14 cellular contexts compared by ENCODE assay signal in the genomic region with DNA sequence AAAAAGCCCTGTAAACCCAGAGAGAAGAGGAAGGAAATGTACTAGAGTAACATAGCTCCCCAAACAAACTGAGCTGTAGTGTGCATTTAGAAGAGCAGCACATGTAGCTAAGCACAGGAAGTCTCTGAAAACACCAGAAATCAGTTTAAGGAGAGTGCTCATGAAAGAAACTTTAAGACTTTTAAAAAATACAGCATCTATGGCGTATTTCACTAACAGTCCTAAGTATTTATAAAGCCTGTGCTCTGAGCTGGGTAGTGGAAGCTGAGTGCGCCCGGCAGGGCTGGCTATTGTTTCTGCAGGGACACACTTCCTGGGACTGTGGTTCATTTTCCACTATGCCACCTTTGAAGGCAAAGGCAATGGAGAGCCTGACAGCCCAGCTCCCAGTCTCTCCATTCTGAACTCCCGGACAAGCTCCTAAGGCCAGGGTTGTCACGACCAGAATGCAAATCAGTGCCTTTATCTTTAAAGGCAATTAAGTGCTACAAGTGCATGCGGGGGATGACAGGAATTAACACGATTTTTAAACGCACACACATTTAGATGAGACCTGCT. TPM values are rescaled to one million over a fixed set of nuclear protein-coding genes. Genes with fewer than 3 reads are reported as not detected.
DNase-seq lines count a peak whose midpoint lies in the region; ATAC-seq and TF ChIP-seq lines count a peak whose summit lies in the region.
"Had no signal": no experiment of that assay in that cellular context is flagged by ENCODE, and none has a peak within 500 bp of the region (broad histone marks: within the 10 kb centered on the region; RNA-seq: fewer than 3 reads in every experiment).

No MANE protein-coding gene starts in this region.

- H3K27ac Mint-ChIP-seq in endodermal cell, result no peak overlapping the region
- no peak overlapping the region for H3K27ac Mint-ChIP-seq in neural crest cell (ENCODE audit: unreplicated experiment)

- no peak for DNase-seq in SK-N-SH
- DNase-seq in endodermal cell, result peak; percentile 65
- no peak for DNase-seq in neural crest cell (ENCODE audit: low read depth, low spot score)
- DNase-seq in SKM-1 treated with dmso at 0.1 percent for 144 hours (lab: John Stamatoyannopoulos, UW; ENCODE audit: unreplicated experiment), result no peak
- no peak for DNase-seq in GOT3 (lab: John Stamatoyannopoulos, UW)
- DNase-seq: DMS53, mammary epithelial cell, NCI-H1436, NCI-H748 treated with DMSO at 0.1 percent for 48 hours had no signal

- peaks cover 25% of the 10 kb centered on the region for H3K4me1 Mint-ChIP-seq in endodermal cell
- peaks cover 33% of the 10 kb centered on the region for H3K4me1 Mint-ChIP-seq in neural crest cell

- ATAC-seq in SK-N-SH treated with all-trans-retinoic acid at 6 μM for 48 hours (no peak), GM21515 (IDR thresholded peaks at IDR 0.05; ENCODE audit: unreplicated experiment) (no peak)
- ATAC-seq: gastroesophageal sphincter had no signal

- H3K4me3 ChIP-seq in SK-N-SH (ENCODE audit: low read depth in 2 of 2, low read length in 1 of 2), result no peak overlapping the region
- H3K4me3 ChIP-seq in SU-DHL-6 (ENCODE audit: insufficient read depth, low read length, poor library complexity, severe bottlenecking), result no peak overlapping the region
- peak overlapping the region; percentile 8 for H3K4me3 ChIP-seq in endodermal cell (ENCODE audit: low read length)
- H3K4me3 ChIP-seq: coronary artery, gastroesophageal sphincter had no signal

- H3K27ac ChIP-seq in SK-N-SH (ENCODE audit: low read depth in 2 of 2, low read length in 1 of 2) (peak overlapping the region in 1 of 2 experiments; percentile 47; a peak in 2 of 4 replicates), SU-DHL-6 (ENCODE audit: low read depth, low read length) (peak overlapping the region; percentile 97), endodermal cell (ENCODE audit: low read depth, low read length) (peak overlapping the region; percentile 82)
- H3K27ac ChIP-seq: coronary artery, gastroesophageal sphincter had no signal

- POLR2A ChIA-PET in SK-N-SH (lab: Yijun Ruan, JAX), result interaction anchor here (0.7 to 1.2 kb wide), 2 partner anchors 8 to 45 kb away, joined by 3 read pairs; no protein-coding TSS in a partner anchor

- no peaks in the 10 kb centered on the region for H3K36me3 Mint-ChIP-seq in endodermal cell (ENCODE audit: low read depth)
- H3K36me3 Mint-ChIP-seq in neural crest cell (ENCODE audit: low read depth), result peaks cover 3% of the 10 kb centered on the region

- H3K4me2 ChIP-seq in SK-N-SH (peak overlapping the region; percentile 27; the same call in 1 of the 2 replicates), SU-DHL-6 (ENCODE audit: low read depth, low read length, poor library complexity, severe bottlenecking) (peak overlapping the region; percentile 98)

- TF ChIP-seq EP300 in SK-N-SH (IDR thresholded peaks at IDR 0.05; ENCODE audit: borderline replicate concordance in 1 of 2, low read depth in 1 of 2, low read length in 1 of 2), result no peak

- H3K9ac ChIP-seq in SK-N-SH (no peak overlapping the region), SU-DHL-6 (ENCODE audit: low read length) (peak overlapping the region; percentile 30), endodermal cell (ENCODE audit: extremely low read depth, low read length, poor library complexity, severe bottlenecking) (no peak overlapping the region)

- CTCF ChIA-PET in SK-N-SH (lab: Yijun Ruan, JAX), result interaction anchor here (1.3 to 12.9 kb wide), 4 partner anchors 10 to 166 kb away, joined by 3 to 143 read pairs (median 8); no protein-coding TSS in a partner anchor

- H3K27me3 ChIP-seq in SK-N-SH (ENCODE audit: insufficient read depth), result no peaks in the 10 kb centered on the region
- no peaks in the 10 kb centered on the region for H3K27me3 ChIP-seq in SU-DHL-6 (ENCODE audit: low read length)
- peaks cover 12% of the 10 kb centered on the region for H3K27me3 ChIP-seq in endodermal cell (ENCODE audit: control insufficient read depth, insufficient read depth, low read length, poor library complexity, severe bottlenecking)
- H3K27me3 ChIP-seq: gastroesophageal sphincter had no signal

- H4K20me1 ChIP-seq in SK-N-SH (ENCODE audit: insufficient read depth), result no peaks in the 10 kb centered on the region
- H4K20me1 ChIP-seq in SU-DHL-6 (ENCODE audit: low read depth, low read length), result no peaks in the 10 kb centered on the region

- H3K79me2 ChIP-seq in SK-N-SH (ENCODE audit: insufficient read depth) (no peaks in the 10 kb centered on the region), SU-DHL-6 (ENCODE audit: insufficient read depth, low read length) (peaks cover 69% of the 10 kb centered on the region)

- no peak for TF ChIP-seq RAD21 in SK-N-SH (IDR thresholded peaks at IDR 0.05; ENCODE audit: low read length)

- H3K4me1 ChIP-seq in SK-N-SH (ENCODE audit: control insufficient read depth in 1 of 2, insufficient read depth in 2 of 2, low read depth in 1 of 2, low read length in 1 of 2) (peaks cover 10 to 21% of the 10 kb centered on the region in 2 experiments; a peak in 2 of 4 replicates), endodermal cell (ENCODE audit: control insufficient read depth, insufficient read depth, low read length) (peaks cover 8% of the 10 kb centered on the region)

- H3K9me2 ChIP-seq in SK-N-SH (no peaks in the 10 kb centered on the region), SU-DHL-6 (replicated peaks; ENCODE audit: insufficient read depth, low read length) (no peaks in the 10 kb centered on the region)

- H3K9me3 Mint-ChIP-seq in endodermal cell, result no peaks in the 10 kb centered on the region
- H3K9me3 Mint-ChIP-seq in neural crest cell, result no peaks in the 10 kb centered on the region

- H3K36me3 ChIP-seq in SK-N-SH (replicated peaks in 1 of 2; ENCODE audit: control insufficient read depth in 1 of 2, insufficient read depth in 2 of 2, low read length in 1 of 2), result peaks cover 9 to 19% of the 10 kb centered on the region in 2 experiments
- H3K36me3 ChIP-seq in SU-DHL-6 (ENCODE audit: low read length), result 0 out of 2 replicates have a peak, but pooled peaks cover 4% of the 10 kb centered on the region
- no peaks in the 10 kb centered on the region for H3K36me3 ChIP-seq in endodermal cell (ENCODE audit: control insufficient read depth, insufficient read depth, low read length)

- H2AFZ ChIP-seq in SK-N-SH (ENCODE audit: low read depth) (no peak overlapping the region), SU-DHL-6 (ENCODE audit: low read depth, low read length, severe bottlenecking) (no peak overlapping the region)

- TF ChIP-seq CTCF in SK-N-SH (IDR thresholded peaks at IDR 0.05) (no peak), SU-DHL-6 (IDR thresholded peaks at IDR 0.05; ENCODE audit: insufficient read depth, low read length, poor library complexity, severe bottlenecking) (no peak), endodermal cell (conservative IDR thresholded peaks at IDR 0.05) (no peak), neural crest cell (conservative IDR thresholded peaks at IDR 0.05) (no peak)

- H3K4me3 Mint-ChIP-seq in endodermal cell (peak overlapping the region; percentile 4), neural crest cell (peak overlapping the region; percentile 35)

- H3K27me3 Mint-ChIP-seq in endodermal cell (ENCODE audit: insufficient read depth) (peaks cover 26% of the 10 kb centered on the region), neural crest cell (ENCODE audit: low read depth) (no peaks in the 10 kb centered on the region)

- peaks cover 12% of the 10 kb centered on the region for H3F3A ChIP-seq in SK-N-SH (replicated peaks; ENCODE audit: insufficient read depth)
- H3F3A ChIP-seq in SU-DHL-6 (ENCODE audit: insufficient read depth), result peaks cover 25% of the 10 kb centered on the region

- 77% methylated on average over 8 of the region's 8 CpGs for WGBS in SK-N-SH (ENCODE audit: low lambda C conversion rate)
- 25 to 40% methylated on average over 8 of the region's 8 CpGs for WGBS in endodermal cell (ENCODE audit: insufficient coverage in 1 of 2, insufficient read length in 1 of 2), 2 experiments

- no peaks in the 10 kb centered on the region for H3K9me3 ChIP-seq in SK-N-SH
- H3K9me3 ChIP-seq in SU-DHL-6 (ENCODE audit: insufficient read depth, low read length), result no peaks in the 10 kb centered on the region
- H3K9me3 ChIP-seq in endodermal cell (ENCODE audit: control insufficient read depth, low read length), result no peaks in the 10 kb centered on the region
- H3K9me3 ChIP-seq: gastroesophageal sphincter had no signal

TF ChIP-seq in SK-N-SH, 30 proteins besides CTCF, POLR2A, EP300 and RAD21 (continues in another document):
- TF ChIP-seq TAF1 (IDR thresholded peaks at IDR 0.05; ENCODE audit: borderline replicate concordance, low read depth, low read length) (no peak), SMC3 (IDR thresholded peaks at IDR 0.05; ENCODE audit: low read depth, low read length) (no peak), JUND (IDR thresholded peaks at IDR 0.05) (no peak)
- TF ChIP-seq, protein P1, sequence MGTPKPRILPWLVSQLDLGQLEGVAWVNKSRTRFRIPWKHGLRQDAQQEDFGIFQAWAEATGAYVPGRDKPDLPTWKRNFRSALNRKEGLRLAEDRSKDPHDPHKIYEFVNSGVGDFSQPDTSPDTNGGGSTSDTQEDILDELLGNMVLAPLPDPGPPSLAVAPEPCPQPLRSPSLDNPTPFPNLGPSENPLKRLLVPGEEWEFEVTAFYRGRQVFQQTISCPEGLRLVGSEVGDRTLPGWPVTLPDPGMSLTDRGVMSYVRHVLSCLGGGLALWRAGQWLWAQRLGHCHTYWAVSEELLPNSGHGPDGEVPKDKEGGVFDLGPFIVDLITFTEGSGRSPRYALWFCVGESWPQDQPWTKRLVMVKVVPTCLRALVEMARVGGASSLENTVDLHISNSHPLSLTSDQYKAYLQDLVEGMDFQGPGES (IDR thresholded peaks at IDR 0.05; ENCODE audit: low read depth, low read length), result no peak

RNA-seq across cellular contexts. Expression of gene NIN, which starts 45.4 kb away (rescaled TPM):
- polyA plus RNA-seq in SK-N-SH (2012; rRNA removed), result 10.0 and 11.8 TPM in 2 replicates
- polyA plus RNA-seq in SK-N-SH (2012; cell fraction: cytosol; rRNA removed), result 13.9 and 15.0 TPM in 2 replicates
- 7.3 and 12.6 TPM in 2 replicates for polyA plus RNA-seq in SK-N-SH (2012; cell fraction: nucleus; rRNA removed)
- total RNA-seq in endodermal cell, result 1 to 10 TPM; 3.3 to 4.1 TPM
- polyA plus RNA-seq in endodermal cell (2013, experiment 1 of 2), result 26.9 TPM
- 28.3 TPM for polyA plus RNA-seq in endodermal cell (2013, experiment 2 of 2)
- 94.1 and 94.9 TPM in 2 replicates for total RNA-seq in neural crest cell

Comparison
In these comparisons a context has a peak if more than half of its experiments do, and no peak if none do; other contexts are left out.
1. RNA of gene NIN, which starts 45.4 kb away (total RNA-seq): 94.1 to 94.9 TPM in neural crest cell; 3.3 to 4.1 TPM in endodermal cell; every median in the first group is over 10 times any median in the second.